ENCODE assay signal across 13 cellular contexts in the genomic region with DNA sequence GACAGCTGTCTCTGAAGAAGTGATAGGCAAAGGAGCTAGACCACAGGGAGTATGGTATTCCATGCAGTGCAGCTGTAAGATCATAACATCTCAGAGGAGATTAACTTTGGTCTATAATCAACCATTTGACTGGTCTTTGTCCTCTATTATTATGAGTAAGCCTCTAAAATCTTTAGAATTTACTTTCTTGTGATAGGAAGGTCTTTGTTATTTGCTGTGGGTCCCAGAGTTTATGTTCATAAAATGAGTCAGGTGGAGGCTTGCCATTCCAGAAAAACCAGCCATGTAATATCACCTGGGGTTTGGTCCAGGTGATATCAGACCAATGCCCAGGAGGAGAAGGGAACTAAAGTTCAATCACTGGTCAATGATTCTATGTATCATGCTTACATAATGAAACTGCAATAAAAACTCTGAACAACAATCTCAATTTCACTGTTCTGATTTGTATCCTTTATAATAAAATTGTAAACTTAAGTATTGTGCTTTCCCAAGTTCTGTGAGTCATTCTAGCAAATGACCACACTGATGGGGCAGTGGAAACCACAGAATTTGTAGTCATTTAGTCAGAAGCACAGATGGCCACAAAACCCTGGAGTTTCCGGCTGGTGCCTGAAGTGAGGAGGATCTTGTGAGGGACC.
DNase-seq lines count a peak whose midpoint lies in the region; ATAC-seq and TF ChIP-seq lines count a peak whose summit lies in the region.
"Had no signal": no experiment of that assay in that cellular context is flagged by ENCODE, and none has a peak within 500 bp of the region (broad histone marks: within the 10 kb centered on the region; RNA-seq: fewer than 3 reads in every experiment).

No MANE protein-coding gene starts in this region.

- peak overlapping the region; percentile 80 for H3K9ac ChIP-seq in smooth muscle cell (ENCODE audit: low read depth)

- H4K20me1 ChIP-seq in smooth muscle cell (ENCODE audit: low read depth) = no peaks in the 10 kb centered on the region

- H3K27me3 ChIP-seq in SJCRH30 (no peaks in the 10 kb centered on the region), smooth muscle cell (ENCODE audit: low read depth) (no peaks in the 10 kb centered on the region)
- H3K27me3 ChIP-seq: body of pancreas had no signal

- DNase-seq in H4 (ENCODE audit: low spot score) = peak; percentile 94
- DNase-seq in SJCRH30 = peak; percentile 62 to 68
- DNase-seq in fibroblast of peridontal ligament (ENCODE audit: extremely low read depth) = peak; percentile 82
- DNase-seq in smooth muscle cell (lab: John Stamatoyannopoulos, UW; ENCODE audit: unreplicated experiment) = no peak
- no peak for DNase-seq in C1 segment of cervical spinal cord (lab: John Stamatoyannopoulos, UW)
- no peak for DNase-seq in stimulated activated naive CD4-positive, alpha-beta T cell (lab: John Stamatoyannopoulos, UW)
- DNase-seq: activated CD4-positive, CD25-positive, alpha-beta regulatory T cell; activated T-cell treated with anti-CD3 and anti-CD28 coated beads, Interleukin-2, amount 50 U/mL, for 1 hour; body of pancreas; NCI-H146; NCI-H526; SIG-M5 had no signal

- TF ChIP-seq CTCF in smooth muscle cell (IDR thresholded peaks at IDR 0.05; ENCODE audit: borderline replicate concordance, insufficient read depth, poor library complexity, severe bottlenecking) = no peak

- H3K9me3 ChIP-seq in SJCRH30 (replicated peaks) (no peaks in the 10 kb centered on the region), smooth muscle cell (replicated peaks; ENCODE audit: low read depth) (no peaks in the 10 kb centered on the region)
- H3K9me3 ChIP-seq: body of pancreas had no signal

- H3K79me2 ChIP-seq in smooth muscle cell (ENCODE audit: low read depth) = no peaks in the 10 kb centered on the region

- H3K27ac ChIP-seq in SJCRH30 = peak overlapping the region; percentile 67
- H3K27ac ChIP-seq in smooth muscle cell (ENCODE audit: low read depth) = peak overlapping the region; percentile 95
- H3K27ac ChIP-seq: body of pancreas had no signal

- H3K4me1 ChIP-seq in SJCRH30 (peaks cover 17% of the 10 kb centered on the region), smooth muscle cell (ENCODE audit: low read depth) (peaks cover 16% of the 10 kb centered on the region)
- H3K4me1 ChIP-seq: body of pancreas had no signal

- 12% methylated on average over 1 of the region's 1 CpG for WGBS in smooth muscle cell (ENCODE audit: low lambda C conversion rate)

- no peak for ATAC-seq in GM19395 (IDR thresholded peaks at IDR 0.05; ENCODE audit: unreplicated experiment)
- ATAC-seq: body of pancreas had no signal

- H2AFZ ChIP-seq in smooth muscle cell (ENCODE audit: low read depth) = no peak overlapping the region

- peak overlapping the region; percentile 46 for H3K4me2 ChIP-seq in smooth muscle cell

- H3K36me3 ChIP-seq in SJCRH30 = no peaks in the 10 kb centered on the region
- no peaks in the 10 kb centered on the region for H3K36me3 ChIP-seq in smooth muscle cell (ENCODE audit: low read depth)

- H3F3A ChIP-seq in smooth muscle cell (ENCODE audit: low read depth) = peaks cover 7% of the 10 kb centered on the region

- H3K4me3 ChIP-seq in SJCRH30 (peak overlapping the region; percentile 45), smooth muscle cell (no peak overlapping the region)
- H3K4me3 ChIP-seq: body of pancreas had no signal

Comparison
In these comparisons a context has a peak if more than half of its experiments do, and no peak if none do; other contexts are left out.
1. DNase-seq: peak in H4 (single experiment), SJCRH30 (2 of 2) and fibroblast of peridontal ligament (single experiment); none in smooth muscle cell (single experiment), C1 segment of cervical spinal cord (0 of 14) and stimulated activated naive CD4-positive, alpha-beta T cell (0 of 6).